Comparison of ENCODE assay signal across 8 cellular contexts in genomic region chr6:89353118-89353556, GRCh38. TPM values are rescaled to one million over a fixed set of nuclear protein-coding genes. Genes with fewer than 3 reads are reported as not detected.
A peak's percentile ranks its signal among the peaks of the same experiment; 100 is the strongest.
DNase-seq lines count a peak whose midpoint lies in the region; ATAC-seq and TF ChIP-seq lines count a peak whose summit lies in the region.

No MANE protein-coding gene starts in this region.

- intact Hi-C loops in mammary epithelial cell (cut with micrococcal nuclease): no loop called here
- intact Hi-C loops in vagina (cut with DNase I): loop anchor here (5.0 kb wide), 1 partner anchor 271 kb away; the partner anchor contains the start of gene PNRC1

- ATAC-seq in lung (ENCODE audit: insufficient read depth, low FRiP score) (no peak), HG03354 (IDR thresholded peaks at IDR 0.05; ENCODE audit: poor library complexity, severe bottlenecking, unreplicated experiment) (no peak)

- CTCF ChIA-PET in mammary epithelial cell (lab: Charles Lee; ENCODE audit: low non-redundant PET): interaction anchor here (0.6 kb wide), 1 partner anchor 88 kb away, joined by 6 read pairs; no protein-coding TSS in a partner anchor

- peaks cover 20% of the 10 kb centered on the region for H3K4me1 ChIP-seq in mammary epithelial cell (ENCODE audit: insufficient read depth, low read length)
- H3K4me1 ChIP-seq in lung (ENCODE audit: control insufficient read depth in 2 of 2, insufficient read depth in 2 of 2, low read length in 2 of 2): peaks cover 7 to 22% of the 10 kb centered on the region in 2 donors
- peaks cover 43% of the 10 kb centered on the region for H3K4me1 ChIP-seq in vagina

- peaks cover 42% of the 10 kb centered on the region for H3K79me2 ChIP-seq in mammary epithelial cell (ENCODE audit: insufficient read depth, low read length)

- no peaks in the 10 kb centered on the region for H3K27me3 ChIP-seq in mammary epithelial cell (ENCODE audit: insufficient read depth, low read length)
- no peaks in the 10 kb centered on the region for H3K27me3 ChIP-seq in lung (ENCODE audit: control insufficient read depth, insufficient read depth)
- H3K27me3 ChIP-seq in vagina: no peaks in the 10 kb centered on the region

- dilution Hi-C loops in mammary epithelial cell (cut with HindIII; ENCODE audit: low sequenced_read_pairs): no loop called here

- H3K9ac ChIP-seq in mammary epithelial cell (ENCODE audit: insufficient read depth, low read length): peak overlapping the region; percentile 89

- WGBS in mammary epithelial cell (ENCODE audit: low coverage, missing lambda C conversion rate): 84% methylated on average over 13 of the region's 27 CpGs
- 38 to 42% methylated on average over 27 of the region's 27 CpGs for WGBS in lung, 2 donors

- H3K27ac ChIP-seq in mammary epithelial cell (ENCODE audit: insufficient read depth, low read depth, low read length) (peak overlapping the region; percentile 74), lung (ENCODE audit: low read depth in 1 of 2, low read length in 1 of 2) (peak overlapping the region; percentile 100), vagina (peak overlapping the region; percentile 96)

- H3K9me3 ChIP-seq in mammary epithelial cell (replicated peaks; ENCODE audit: insufficient read depth, low read length): no peaks in the 10 kb centered on the region
- no peaks in the 10 kb centered on the region for H3K9me3 ChIP-seq in lung (ENCODE audit: control insufficient read depth in 2 of 2, insufficient read depth in 1 of 2, low read length in 1 of 2)
- no peaks in the 10 kb centered on the region for H3K9me3 ChIP-seq in vagina

- DNase-seq in stimulated activated CD4-positive, alpha-beta T cell treated with anti-CD3 and anti-CD28 coated beads, Interleukin-1b, Interleukin-23, amount 100 ng/mL, for 48 hours: peak; percentile 16
- no peak for DNase-seq in stimulated activated CD4-positive, alpha-beta T cell treated with anti-CD3 and anti-CD28 coated beads, Interleukin-12 subunit alpha, Interleukin-12 subunit beta, amount 100 ng/mL, for 4 hours
- DNase-seq in mammary epithelial cell: no peak
- no peak for DNase-seq in lung (ENCODE audit: low spot score)
- DNase-seq in vagina (ENCODE audit: extremely low spot score in 2 of 2): no peak
- no peak for DNase-seq in SW480 (ENCODE audit: low spot score)
- DNase-seq in H4 (ENCODE audit: low spot score): no peak

- TF ChIP-seq POLR2A in vagina (IDR thresholded peaks at IDR 0.05): no peak

- TF ChIP-seq CTCF in mammary epithelial cell (conservative IDR thresholded peaks at IDR 0.05 in 1 of 2, IDR thresholded peaks at IDR 0.05 in 1 of 2; ENCODE audit: extremely low read depth in 1 of 2, insufficient read depth in 1 of 2, low read depth in 1 of 2, low read length in 2 of 2): no peak
- TF ChIP-seq CTCF in lung (IDR thresholded peaks at IDR 0.05; ENCODE audit: control extremely low read depth, extremely low read depth): no peak
- no peak for TF ChIP-seq CTCF in vagina (IDR thresholded peaks at IDR 0.05)

- H2AFZ ChIP-seq in mammary epithelial cell (ENCODE audit: low read depth, low read length): peak overlapping the region; percentile 92

- no peaks in the 10 kb centered on the region for H4K20me1 ChIP-seq in mammary epithelial cell (ENCODE audit: insufficient read depth, low read length)

- in situ Hi-C loops in mammary epithelial cell (cut with MboI; ENCODE audit: low sequenced_read_pairs in 2 of 2): loop anchor here in 1 of 2 donors (25.0 kb wide), 1 partner anchor 366 kb away; no protein-coding TSS in a partner anchor

- TSS peak; percentile 89 for BruUV-seq in mammary epithelial cell (replicated peaks; lab: Mats Ljungman, UMichigan)

- H3K4me3 ChIP-seq in mammary epithelial cell (replicated peaks in 1 of 3; ENCODE audit: insufficient read depth in 1 of 3, low read depth in 2 of 3, low read length in 3 of 3): peak overlapping the region; percentile 72 to 96 (median 90)
- H3K4me3 ChIP-seq in lung: peak overlapping the region; percentile 91
- peak overlapping the region; percentile 70 to 87 for H3K4me3 ChIP-seq in vagina

- H3K4me2 ChIP-seq in mammary epithelial cell (ENCODE audit: insufficient read depth, low read depth, low read length): peak overlapping the region; percentile 95

- H3K36me3 ChIP-seq in mammary epithelial cell (ENCODE audit: insufficient read depth, low read length) (no peaks in the 10 kb centered on the region), lung (ENCODE audit: control insufficient read depth in 2 of 2, insufficient read depth in 2 of 2, low read length in 2 of 2) (no peaks in the 10 kb centered on the region), vagina (no peaks in the 10 kb centered on the region)

RNA-seq across cellular contexts. Expression of gene UBE2J1, which starts 0.6 kb away (rescaled TPM):
- total RNA-seq in mammary epithelial cell (10 to 100 TPM; 22.9 to 25.3 TPM), lung (10 to 100 TPM; 40.5 to 42.5 TPM), vagina (23.8 TPM)
- polyA plus RNA-seq in mammary epithelial cell (15.1 TPM), lung (10 to 100 TPM; 24.3 to 51.0 TPM)
- polyA minus RNA-seq in mammary epithelial cell: 11.0 TPM
- total RNA-seq in H4 (2014; rRNA removed; shearing (Covaris generic)): 17.9 and 19.0 TPM in 2 replicates

RNA-seq across cellular contexts. Expression of gene GABRR2, which starts 38.0 kb away (rescaled TPM):
- total RNA-seq in mammary epithelial cell: not detected
- not detected for polyA plus RNA-seq in mammary epithelial cell
- not detected for polyA minus RNA-seq in mammary epithelial cell
- total RNA-seq in lung: 1 to 10 TPM; 1.3 to 1.5 TPM
- 1 to 10 TPM in 1 of 2 donors, under 1 TPM in 1; 0.33 to 1.5 TPM for polyA plus RNA-seq in lung
- total RNA-seq in vagina: 1.5 TPM
- 0.08 TPM in 1 of 2 replicates, not detected in the other for total RNA-seq in H4 (2014; rRNA removed; shearing (Covaris generic))

RNA-seq across cellular contexts. Expression of gene RRAGD, which starts 58.9 kb away (rescaled TPM):
- 1 to 10 TPM; 1.1 to 8.0 TPM for total RNA-seq in mammary epithelial cell
- polyA plus RNA-seq in mammary epithelial cell: 0.20 TPM
- 3.7 TPM for polyA minus RNA-seq in mammary epithelial cell
- total RNA-seq in lung: 10 to 100 TPM; 12.7 to 40.2 TPM
- 10 to 100 TPM; 16.4 to 17.1 TPM for polyA plus RNA-seq in lung
- 6.4 TPM for total RNA-seq in vagina
- 28.8 and 35.0 TPM in 2 replicates for total RNA-seq in H4 (2014; rRNA removed; shearing (Covaris generic))
